Comparison of ENCODE assay signal across 8 cellular contexts in genomic region chr10:35640951-35641429, GRCh38. TPM values are rescaled to one million over a fixed set of nuclear protein-coding genes. Genes with fewer than 3 reads are reported as not detected.
A peak's percentile ranks its signal among the peaks of the same experiment; 100 is the strongest.
DNase-seq lines count a peak whose midpoint lies in the region; ATAC-seq, FAIRE-seq and TF ChIP-seq lines count a peak whose summit lies in the region.

No MANE protein-coding gene starts in this region.

- DNase-seq in AG10803 (ENCODE audit: low read depth) = peak; percentile 88
- no peak for DNase-seq in GM18507 (ENCODE audit: extremely low spot score, insufficient read length, low read depth)
- peak; percentile 84 for DNase-seq in NCI-H748 (lab: John Stamatoyannopoulos, UW; ENCODE audit: unreplicated experiment)
- peak; percentile 60 for DNase-seq in activated naive CD4-positive, alpha-beta T cell treated with anti-CD3 and anti-CD28 coated beads, Interleukin-2, amount 10 ng/mL, durations not matched to agents 7 days and 5 days
- DNase-seq in neuronal stem cell (ENCODE audit: low spot score) = peak; percentile 44

- peak overlapping the region; percentile 50 for H4K91ac ChIP-seq in neuronal stem cell (ENCODE audit: low read depth, low read length, poor library complexity)

- peak overlapping the region; percentile 97 for H3K4ac ChIP-seq in neuronal stem cell (ENCODE audit: low read length)

- peaks cover 8% of the 10 kb centered on the region for H3K79me1 ChIP-seq in neuronal stem cell (ENCODE audit: low read depth, low read length)

- H2AFZ ChIP-seq in neuronal stem cell (ENCODE audit: low read length) = peak overlapping the region; percentile 98

- TF ChIP-seq CTCF in AG10803 (conservative IDR thresholded peaks at IDR 0.05; ENCODE audit: low read length) (0 out of 2 replicates have a peak, but pooled peaks have one; percentile 0), gastroesophageal sphincter (IDR thresholded peaks at IDR 0.05) (peak in 1 of 4 experiments; percentile 14)

- H3K27ac Mint-ChIP-seq in activated naive CD4-positive, alpha-beta T cell treated with anti-CD3 and anti-CD28 coated beads, Interleukin-2, amount 10 ng/mL, durations not matched to agents 7 days and 5 days = peak overlapping the region; percentile 64

- H4K8ac ChIP-seq in neuronal stem cell (ENCODE audit: low read depth, low read length) = no peak overlapping the region

- peak overlapping the region; percentile 100 for H2BK5ac ChIP-seq in neuronal stem cell (ENCODE audit: low read length)

- H3K4me3 ChIP-seq in AG10803 (ENCODE audit: low read length) = peak overlapping the region; percentile 78
- H3K4me3 ChIP-seq in gastroesophageal sphincter = peak overlapping the region; percentile 61 to 65
- peak overlapping the region; percentile 57 to 86 for H3K4me3 ChIP-seq in neuronal stem cell (ENCODE audit: low read length in 2 of 2)

- no peaks in the 10 kb centered on the region for H3K9me3 Mint-ChIP-seq in activated naive CD4-positive, alpha-beta T cell treated with anti-CD3 and anti-CD28 coated beads, Interleukin-2, amount 10 ng/mL, durations not matched to agents 7 days and 5 days

- H3K36me3 ChIP-seq in gastroesophageal sphincter = no peaks in the 10 kb centered on the region
- H3K36me3 ChIP-seq in neuronal stem cell (replicated peaks in 1 of 2; ENCODE audit: control insufficient read depth in 2 of 2, insufficient read depth in 2 of 2, low read length in 2 of 2) = peaks cover 0 to 9% of the 10 kb centered on the region in 2 donors

- H3K14ac ChIP-seq in neuronal stem cell (ENCODE audit: low read length) = peak overlapping the region; percentile 97

- peak; percentile 34 for ATAC-seq in HG03039 (IDR thresholded peaks at IDR 0.05; ENCODE audit: unreplicated experiment)
- peak; percentile 39 for ATAC-seq in gastroesophageal sphincter
- no peak for ATAC-seq in GM21737 (IDR thresholded peaks at IDR 0.05; ENCODE audit: unreplicated experiment)

- peaks cover 0 to 62% (median 8%) of the 10 kb centered on the region in 3 donors for H3K4me1 ChIP-seq in gastroesophageal sphincter
- H3K4me1 ChIP-seq in neuronal stem cell (ENCODE audit: control insufficient read depth in 2 of 2, insufficient read depth in 1 of 2, low read depth in 1 of 2, low read length in 2 of 2) = peaks cover 3 to 17% of the 10 kb centered on the region in 2 donors

- H3K27me3 ChIP-seq in gastroesophageal sphincter (no peaks in the 10 kb centered on the region), neuronal stem cell (ENCODE audit: control insufficient read depth in 3 of 3, insufficient read depth in 3 of 3, low read depth in 1 of 3, low read length in 3 of 3) (peaks cover 0 to 76% (median 4%) of the 10 kb centered on the region in 3 experiments)

- WGBS in gastroesophageal sphincter (ENCODE audit: low coverage in 1 of 2), 2 donors = 0% methylated on average over 3 of the region's 45 CpGs; no CpG with 5 or more reads in 1 of the 2 donors
- no CpG with 5 or more reads among the region's 45 CpGs for WGBS in neuronal stem cell (ENCODE audit: extremely low coverage in 2 of 2, insufficient read length in 2 of 2, insufficient replicate concordance in 1 of 2), 2 donors

- peak overlapping the region; percentile 92 for H2BK15ac ChIP-seq in neuronal stem cell (ENCODE audit: low read length)

- no peak for TF ChIP-seq POLR2A in gastroesophageal sphincter (IDR thresholded peaks at IDR 0.05)

- H3K27ac ChIP-seq in gastroesophageal sphincter = peak overlapping the region; percentile 64 to 97 (median 84)
- peak overlapping the region; percentile 76 for H3K27ac ChIP-seq in neuronal stem cell (replicated peaks; ENCODE audit: low read length)

- H3K4me2 ChIP-seq in neuronal stem cell (ENCODE audit: insufficient read depth, low read length, poor library complexity, severe bottlenecking) = peak overlapping the region; percentile 69

- CTCF ChIA-PET in activated naive CD4-positive, alpha-beta T cell treated with anti-CD3 and anti-CD28 coated beads, Interleukin-2, amount 10 ng/mL, durations not matched to agents 7 days and 5 days (lab: Charles Lee) = no interaction called here

- H3K9me3 ChIP-seq in gastroesophageal sphincter (no peaks in the 10 kb centered on the region), neuronal stem cell (replicated peaks in 1 of 2; ENCODE audit: control insufficient read depth in 2 of 2, insufficient read depth in 1 of 2, low read depth in 1 of 2, low read length in 2 of 2) (peaks cover 0 to 4% of the 10 kb centered on the region in 2 donors)

- H3K27me3 Mint-ChIP-seq in activated naive CD4-positive, alpha-beta T cell treated with anti-CD3 and anti-CD28 coated beads, Interleukin-2, amount 10 ng/mL, durations not matched to agents 7 days and 5 days = peaks cover 87% of the 10 kb centered on the region

- peak overlapping the region; percentile 35 for H2BK120ac ChIP-seq in neuronal stem cell (ENCODE audit: low read depth, low read length)

- peak; percentile 35 for FAIRE-seq in GM18507 (lab: Jason Lieb, UNC)

- H3K23ac ChIP-seq in neuronal stem cell (ENCODE audit: low read depth, low read length, poor library complexity) = peak overlapping the region; percentile 96

- no peak for TF ChIP-seq EP300 in gastroesophageal sphincter (IDR thresholded peaks at IDR 0.05)

- H2BK12ac ChIP-seq in neuronal stem cell (ENCODE audit: low read length) = peak overlapping the region; percentile 53

- peak overlapping the region; percentile 100 for H3K9ac ChIP-seq in neuronal stem cell (ENCODE audit: low read depth, low read length, poor library complexity)

- peak overlapping the region; percentile 78 for H2AK5ac ChIP-seq in neuronal stem cell (ENCODE audit: low read depth, low read length)

- H3K36me3 Mint-ChIP-seq in activated naive CD4-positive, alpha-beta T cell treated with anti-CD3 and anti-CD28 coated beads, Interleukin-2, amount 10 ng/mL, durations not matched to agents 7 days and 5 days = no peaks in the 10 kb centered on the region

- H3K4me1 Mint-ChIP-seq in activated naive CD4-positive, alpha-beta T cell treated with anti-CD3 and anti-CD28 coated beads, Interleukin-2, amount 10 ng/mL, durations not matched to agents 7 days and 5 days = peaks cover 34% of the 10 kb centered on the region

- H3K4me3 Mint-ChIP-seq in activated naive CD4-positive, alpha-beta T cell treated with anti-CD3 and anti-CD28 coated beads, Interleukin-2, amount 10 ng/mL, durations not matched to agents 7 days and 5 days = peak overlapping the region; percentile 75

- H3K18ac ChIP-seq in neuronal stem cell (ENCODE audit: low read length) = peak overlapping the region; percentile 99

RNA-seq across cellular contexts. Expression of gene FZD8, which starts 1.1 kb away (rescaled TPM):
- total RNA-seq in gastroesophageal sphincter = 10 to 100 TPM in 1 of 4 donors, 1 to 10 TPM in 3; 5.3 to 11.8 (median 8.7) TPM
- polyA plus RNA-seq in neuronal stem cell (2013, experiment 1 of 2) = 64.6 TPM
- 68.1 TPM for polyA plus RNA-seq in neuronal stem cell (2013, experiment 2 of 2)

RNA-seq across cellular contexts. Expression of gene GJD4, which starts 35.8 kb away (rescaled TPM):
- not detected for total RNA-seq in gastroesophageal sphincter
- not detected for polyA plus RNA-seq in neuronal stem cell (2013, experiment 1 of 2)
- polyA plus RNA-seq in neuronal stem cell (2013, experiment 2 of 2) = not detected
